Comparison of ENCODE assay signal across 21 cellular contexts in genomic region chr9:136042541-136042940, GRCh38.
"Had no signal": no experiment of that assay in that cellular context is flagged by ENCODE, and none has a peak within 500 bp of the region (broad histone marks: within the 10 kb centered on the region; RNA-seq: fewer than 3 reads in every experiment).

No MANE protein-coding gene starts in this region.

- H3K27me3 ChIP-seq: adrenal gland, breast epithelium, SJSA1 had no signal

- FAIRE-seq: RCC 7860 had no signal

- H3K36me3 ChIP-seq: breast epithelium had no signal

- H3K27ac ChIP-seq: adrenal gland, breast epithelium, SJSA1 had no signal

- ATAC-seq: activated CD4-positive, CD25-positive, alpha-beta regulatory T cell treated with anti-CD3 and anti-CD28 coated beads, Interleukin-2, amount 50 U/mL, for 24 hours; activated CD8-positive, alpha-beta T cell treated with anti-CD3 and anti-CD28 coated beads, Interleukin-2, amount 10 ng/mL, durations not matched to agents 7 days and 5 days; PC-3 had no signal

- DNase-seq: activated CD4-positive, alpha-beta T cell treated with anti-CD3 and anti-CD28 coated beads for 4 hours; activated CD8-positive, alpha-beta memory T cell treated with anti-CD3 and anti-CD28 coated beads, Interleukin-2, amount 50 U/mL, for 48 hours; activated CD8-positive, alpha-beta T cell treated with anti-CD3 and anti-CD28 coated beads, Interleukin-2, amount 10 ng/mL, durations not matched to agents 7 days and 5 days; activated naive CD4-positive, alpha-beta T cell treated with anti-CD3 and anti-CD28 coated beads, Interleukin-2, amount 50 U/mL, for 16 hours; activated naive CD8-positive, alpha-beta T cell treated with anti-CD3 and anti-CD28 coated beads, Interleukin-2, amount 10 ng/mL, durations not matched to agents 7 days and 5 days; activated T-cell treated with anti-CD3 and anti-CD28 coated beads, Interleukin-2, amount 50 U/mL, for 1 hour; adrenal gland; anterior cingulate cortex; central memory CD4-positive, alpha-beta T cell; NCI-H1048; NCI-H146; NCI-H187 treated with DMSO at 0.1 percent for 48 hours; NCI-H2081 treated with DMSO at 0.1 percent for 48 hours; NCI-H446; NCI-H524; PC-3; SHP77 had no signal

- H3K4me1 ChIP-seq: adrenal gland, breast epithelium, SJSA1 had no signal

- H3K4me3 ChIP-seq: adrenal gland, breast epithelium, SJSA1 had no signal

- H3K9me3 ChIP-seq: adrenal gland had no signal
